18 cellular contexts compared by ENCODE assay signal in the genomic region with DNA sequence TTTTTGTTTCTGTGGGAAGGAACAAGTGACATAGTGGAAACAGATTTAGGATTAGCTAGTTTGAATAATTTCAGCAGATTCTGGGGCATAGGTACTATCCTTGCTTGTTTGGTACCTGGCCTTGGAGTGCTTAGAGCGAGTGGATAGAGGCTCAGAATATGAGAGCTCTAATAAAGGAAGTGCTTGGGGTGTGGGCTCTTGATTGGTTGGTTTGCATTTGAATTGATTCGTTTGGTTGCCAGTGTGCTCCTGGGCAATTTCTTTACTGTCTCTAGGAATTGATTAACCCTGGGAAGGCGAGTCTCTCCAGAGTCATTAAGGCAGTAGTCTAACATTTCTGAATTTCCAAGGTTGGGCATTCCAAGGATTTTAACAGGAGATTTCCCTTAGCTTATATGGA.
A peak's percentile ranks its signal among the peaks of the same experiment; 100 is the strongest.
DNase-seq lines count a peak whose midpoint lies in the region; ATAC-seq and TF ChIP-seq lines count a peak whose summit lies in the region.
"Had no signal": no experiment of that assay in that cellular context is flagged by ENCODE, and none has a peak within 500 bp of the region (broad histone marks: within the 10 kb centered on the region; RNA-seq: fewer than 3 reads in every experiment).

No MANE protein-coding gene starts in this region.

- no peak for TF ChIP-seq CTCF in heart left ventricle (IDR thresholded peaks at IDR 0.05)
- no peak for TF ChIP-seq CTCF in gastroesophageal sphincter (IDR thresholded peaks at IDR 0.05)
- no peak for TF ChIP-seq CTCF in osteoblast (IDR thresholded peaks at IDR 0.05; ENCODE audit: extremely low read depth, low read depth, low read length)
- TF ChIP-seq CTCF in vagina (IDR thresholded peaks at IDR 0.05): no peak

- no peaks in the 10 kb centered on the region for H3K27me3 ChIP-seq in heart left ventricle
- no peaks in the 10 kb centered on the region for H3K27me3 ChIP-seq in gastroesophageal sphincter
- H3K27me3 ChIP-seq in osteoblast (ENCODE audit: insufficient read depth, low read length): no peaks in the 10 kb centered on the region
- no peaks in the 10 kb centered on the region for H3K27me3 ChIP-seq in vagina

- TF ChIP-seq POLR2A in heart left ventricle (IDR thresholded peaks at IDR 0.05): no peak
- TF ChIP-seq POLR2A in gastroesophageal sphincter (IDR thresholded peaks at IDR 0.05): no peak
- no peak for TF ChIP-seq POLR2A in vagina (IDR thresholded peaks at IDR 0.05)

- H3K36me3 ChIP-seq in heart left ventricle (no peaks in the 10 kb centered on the region), gastroesophageal sphincter (no peaks in the 10 kb centered on the region), osteoblast (ENCODE audit: insufficient read depth, low read length) (no peaks in the 10 kb centered on the region), vagina (no peaks in the 10 kb centered on the region)
- H3K36me3 ChIP-seq: prostate gland had no signal

- H3K4me1 ChIP-seq in heart left ventricle: peaks cover 0 to 49% (median 0%) of the 10 kb centered on the region in 12 donors
- peaks cover 0 to 6% (median 0%) of the 10 kb centered on the region in 3 donors for H3K4me1 ChIP-seq in gastroesophageal sphincter
- H3K4me1 ChIP-seq in osteoblast (ENCODE audit: insufficient read depth, low read length): peaks cover 12% of the 10 kb centered on the region
- no peaks in the 10 kb centered on the region for H3K4me1 ChIP-seq in vagina
- H3K4me1 ChIP-seq: Caco-2, prostate gland had no signal

- no peak for ATAC-seq in heart left ventricle
- ATAC-seq in Right ventricle myocardium inferior: no peak
- ATAC-seq in gastroesophageal sphincter: no peak
- ATAC-seq: natural killer cell treated with Interleukin-12 subunit alpha and Interleukin-12 subunit beta and Interleukin-15 and Interleukin-18, amount 100 ng/mL, for 72 hours; stimulated activated naive CD8-positive, alpha-beta T cell treated with anti-CD3 and anti-CD28 coated beads, Interleukin-15, amount 100 ng/mL, for 72 hours had no signal

- H3K9me3 ChIP-seq in heart left ventricle: no peaks in the 10 kb centered on the region
- H3K9me3 ChIP-seq in gastroesophageal sphincter: no peaks in the 10 kb centered on the region
- no peaks in the 10 kb centered on the region for H3K9me3 ChIP-seq in osteoblast (ENCODE audit: low read depth, low read length)
- no peaks in the 10 kb centered on the region for H3K9me3 ChIP-seq in vagina
- H3K9me3 ChIP-seq: Caco-2, prostate gland had no signal

- WGBS in heart left ventricle, 4 donors: 71 to 84% (median 81%) methylated on average over 3 of the region's 3 CpGs
- WGBS in gastroesophageal sphincter (ENCODE audit: low coverage in 1 of 2), 2 donors: 70 to 86% methylated on average over 2 to 3 of the region's 3 CpGs

- intact Hi-C loops in heart left ventricle (cut with DNase I) (no loop called here), Right ventricle myocardium inferior (cut with DNase I) (no loop called here), vagina (cut with DNase I) (no loop called here)

- no peak for TF ChIP-seq EP300 in gastroesophageal sphincter (IDR thresholded peaks at IDR 0.05)

- H4K20me1 ChIP-seq in osteoblast (ENCODE audit: insufficient read depth, low read length): no peaks in the 10 kb centered on the region

- no peaks in the 10 kb centered on the region for H3K79me2 ChIP-seq in osteoblast (ENCODE audit: insufficient read depth, low read length)

- peak overlapping the region; percentile 50 for H2AFZ ChIP-seq in osteoblast (ENCODE audit: low read length)

- no peak for DNase-seq in heart left ventricle
- no peak for DNase-seq in Right ventricle myocardium inferior (ENCODE audit: missing footprints)
- DNase-seq in osteoblast (ENCODE audit: insufficient read length, low spot score, missing footprints): peak; percentile 14
- no peak for DNase-seq in vagina (ENCODE audit: extremely low spot score in 2 of 2)
- no peak for DNase-seq in activated CD4-positive, CD25-positive, alpha-beta regulatory T cell treated with anti-CD3 and anti-CD28 coated beads, Interleukin-2, amount 50 U/mL, for 72 hours
- no peak for DNase-seq in NCI-H510A (lab: John Stamatoyannopoulos, UW)
- DNase-seq in NAMALWA (ENCODE audit: low spot score): no peak
- DNase-seq: activated CD4-positive, alpha-beta T cell treated with anti-CD3 and anti-CD28 coated beads for 4 hours; Caco-2; DND-41; endodermal cell; NCI-H1436; NCI-H526; stimulated activated CD4-positive, alpha-beta T cell treated with anti-CD3 and anti-CD28 coated beads, Interleukin-4, amount 100 ng/mL, for 24 hours; stimulated activated naive CD8-positive, alpha-beta T cell treated with anti-CD3 and anti-CD28 coated beads, Interleukin-15, amount 100 ng/mL, for 72 hours had no signal

- H3K27ac ChIP-seq in heart left ventricle (peak overlapping the region in 11 of 12 donors; percentile 2 to 82 (median 44)), gastroesophageal sphincter (peak overlapping the region; percentile 26 to 53 (median 50)), osteoblast (ENCODE audit: low read depth, low read length) (peak overlapping the region; percentile 57), vagina (peak overlapping the region; percentile 34)
- H3K27ac ChIP-seq: prostate gland had no signal

- peak overlapping the region; percentile 66 for H3K4me2 ChIP-seq in osteoblast (ENCODE audit: insufficient read depth, low read length)

- H3K4me3 ChIP-seq in heart left ventricle: no peak overlapping the region
- no peak overlapping the region for H3K4me3 ChIP-seq in gastroesophageal sphincter
- no peak overlapping the region for H3K4me3 ChIP-seq in osteoblast (ENCODE audit: insufficient read depth, low read length)
- no peak overlapping the region for H3K4me3 ChIP-seq in vagina
- H3K4me3 ChIP-seq: prostate gland had no signal
